In the genomic region with DNA sequence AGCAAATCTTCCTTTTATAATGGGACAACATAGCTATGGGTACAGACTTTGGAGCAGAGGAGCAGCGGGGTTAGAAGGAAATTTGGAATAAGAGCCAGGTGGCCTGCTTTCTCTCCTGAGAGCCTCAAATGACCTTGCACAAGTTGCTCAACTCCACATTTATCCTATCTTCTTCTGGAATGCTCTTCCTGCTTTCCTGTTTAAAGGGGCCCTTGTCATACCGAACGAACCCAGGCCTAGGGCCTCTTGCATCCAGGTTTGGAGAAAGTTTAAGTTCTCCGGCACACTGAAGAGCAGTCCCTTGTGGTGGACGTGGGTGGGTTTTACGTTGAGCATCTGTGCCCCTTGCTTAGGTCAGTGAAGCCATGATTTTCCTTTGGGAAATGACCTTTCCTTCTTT, we compare ENCODE assay signal across 20 cellular contexts.
DNase-seq lines count a peak whose midpoint lies in the region; ATAC-seq and TF ChIP-seq lines count a peak whose summit lies in the region.
"Had no signal": no experiment of that assay in that cellular context is flagged by ENCODE, and none has a peak within 500 bp of the region (broad histone marks: within the 10 kb centered on the region; RNA-seq: fewer than 3 reads in every experiment).

No MANE protein-coding gene starts in this region.

- no peak for TF ChIP-seq POLR2A in heart left ventricle (IDR thresholded peaks at IDR 0.05)

- intact Hi-C loops in heart left ventricle (cut with DNase I) (no loop called here), right cardiac atrium (cut with DNase I) (no loop called here)

- H3K36me3 ChIP-seq in heart left ventricle (no peaks in the 10 kb centered on the region), DND-41 (ENCODE audit: insufficient read depth, low read length) (no peaks in the 10 kb centered on the region), thymus (ENCODE audit: control insufficient read depth, insufficient read depth) (no peaks in the 10 kb centered on the region)
- H3K36me3 ChIP-seq: BE2C, SJSA1 had no signal

- H3K4me2 ChIP-seq in DND-41 (ENCODE audit: insufficient read depth, low read length) = no peak overlapping the region
- H3K4me2 ChIP-seq: KMS-11 had no signal

- ATAC-seq in heart left ventricle (peak in 3 of 4 donors; percentile 31 to 56 (median 40)), right cardiac atrium (no peak), DND-41 (ENCODE audit: insufficient read depth, low read depth) (no peak), left lobe of liver (peak; percentile 64), GM18511 (IDR thresholded peaks at IDR 0.05; ENCODE audit: unreplicated experiment) (no peak)
- ATAC-seq: HCT116, Panc1 had no signal

- no peaks in the 10 kb centered on the region for H3K9me3 ChIP-seq in heart left ventricle
- H3K9me3 ChIP-seq in right cardiac atrium (ENCODE audit: control insufficient read depth, low read length) = no peaks in the 10 kb centered on the region
- no peaks in the 10 kb centered on the region for H3K9me3 ChIP-seq in DND-41 (ENCODE audit: insufficient read depth, low read length, severe bottlenecking)
- no peaks in the 10 kb centered on the region for H3K9me3 ChIP-seq in thymus (ENCODE audit: control insufficient read depth)
- H3K9me3 ChIP-seq: BE2C, SJSA1 had no signal

- no peaks in the 10 kb centered on the region for H3K27me3 ChIP-seq in heart left ventricle
- no peaks in the 10 kb centered on the region for H3K27me3 ChIP-seq in right cardiac atrium (ENCODE audit: control insufficient read depth, insufficient read depth)
- H3K27me3 ChIP-seq in DND-41 (ENCODE audit: insufficient read depth, low read length, poor library complexity) = no peaks in the 10 kb centered on the region
- no peaks in the 10 kb centered on the region for H3K27me3 ChIP-seq in thymus (ENCODE audit: control insufficient read depth, insufficient read depth)
- H3K27me3 ChIP-seq: BE2C, SJSA1 had no signal

- no peaks in the 10 kb centered on the region; the same call in 1 of the 2 replicates for H3K79me2 ChIP-seq in DND-41 (ENCODE audit: insufficient read depth, low read length)

- no peak overlapping the region for H2AFZ ChIP-seq in DND-41 (ENCODE audit: low read depth, low read length)

- DNase-seq in heart left ventricle = no peak
- no peak for DNase-seq in right cardiac atrium
- DNase-seq in DND-41 = no peak
- no peak for DNase-seq in left lobe of liver (ENCODE audit: low spot score)
- no peak for DNase-seq in SKM-1 (lab: John Stamatoyannopoulos, UW; ENCODE audit: unreplicated experiment)
- no peak for DNase-seq in AG08395 (ENCODE audit: low spot score)
- DNase-seq: BE2C, DMS153, NCI-H1105 treated with DMSO at 0.1 percent for 48 hours, NCI-H2029 treated with DMSO at 0.1 percent for 48 hours, NCI-H2171, NCI-H345, NCI-H524, NCI-H774 had no signal

- H4K20me1 ChIP-seq in DND-41 (ENCODE audit: insufficient read depth, low read length) = no peaks in the 10 kb centered on the region

- H3K27ac ChIP-seq in heart left ventricle = no peak overlapping the region
- no peak overlapping the region for H3K27ac ChIP-seq in right cardiac atrium (ENCODE audit: low read length)
- peak overlapping the region; percentile 70 for H3K27ac ChIP-seq in DND-41 (ENCODE audit: low read length)
- H3K27ac ChIP-seq in thymus (ENCODE audit: low read depth) = peak overlapping the region; percentile 81
- H3K27ac ChIP-seq: KMS-11, SJSA1 had no signal

- H3K4me3 ChIP-seq in heart left ventricle = no peak overlapping the region
- H3K4me3 ChIP-seq in right cardiac atrium (ENCODE audit: low read length) = no peak overlapping the region
- H3K4me3 ChIP-seq in DND-41 (ENCODE audit: low read depth in 1 of 2, low read length in 2 of 2) = no peak overlapping the region
- no peak overlapping the region for H3K4me3 ChIP-seq in thymus (ENCODE audit: low read length)
- H3K4me3 ChIP-seq: SJSA1 had no signal

- H3K9ac ChIP-seq in DND-41 (ENCODE audit: low read depth, low read length) = no peak overlapping the region
- H3K9ac ChIP-seq: KMS-11 had no signal

- H3K4me1 ChIP-seq in heart left ventricle = peaks cover 0 to 39% (median 10%) of the 10 kb centered on the region in 12 donors
- H3K4me1 ChIP-seq in right cardiac atrium (ENCODE audit: control insufficient read depth, insufficient read depth, low read length) = no peaks in the 10 kb centered on the region
- H3K4me1 ChIP-seq in DND-41 (ENCODE audit: insufficient read depth, low read length) = peaks cover 59% of the 10 kb centered on the region
- H3K4me1 ChIP-seq in thymus (ENCODE audit: control insufficient read depth, insufficient read depth, low read length) = peaks cover 36% of the 10 kb centered on the region
- H3K4me1 ChIP-seq: BE2C had no signal

- 62 to 70% (median 67%) methylated on average over 6 of the region's 6 CpGs for WGBS in heart left ventricle, 4 donors
- WGBS in right cardiac atrium = 79% methylated on average over 6 of the region's 6 CpGs
- WGBS in thymus = 96% methylated on average over 6 of the region's 6 CpGs

- TF ChIP-seq CTCF in heart left ventricle (IDR thresholded peaks at IDR 0.05) = no peak
- TF ChIP-seq CTCF in DND-41 (IDR thresholded peaks at IDR 0.05; ENCODE audit: borderline replicate concordance, extremely low read depth, low read length, poor library complexity, severe bottlenecking) = no peak

Comparison
In these comparisons a context has a peak if more than half of its experiments do, and no peak if none do; other contexts are left out.
1. ATAC-seq: peak in heart left ventricle (3 of 4) and left lobe of liver (single experiment); none in right cardiac atrium (0 of 2), DND-41 (single experiment) and GM18511 (single experiment).
2. H3K27ac ChIP-seq: peak in DND-41 (single experiment) and thymus (single experiment); none in heart left ventricle (0 of 12) and right cardiac atrium (single experiment).